1 cellular context compared by ENCODE assay signal in the genomic region with DNA sequence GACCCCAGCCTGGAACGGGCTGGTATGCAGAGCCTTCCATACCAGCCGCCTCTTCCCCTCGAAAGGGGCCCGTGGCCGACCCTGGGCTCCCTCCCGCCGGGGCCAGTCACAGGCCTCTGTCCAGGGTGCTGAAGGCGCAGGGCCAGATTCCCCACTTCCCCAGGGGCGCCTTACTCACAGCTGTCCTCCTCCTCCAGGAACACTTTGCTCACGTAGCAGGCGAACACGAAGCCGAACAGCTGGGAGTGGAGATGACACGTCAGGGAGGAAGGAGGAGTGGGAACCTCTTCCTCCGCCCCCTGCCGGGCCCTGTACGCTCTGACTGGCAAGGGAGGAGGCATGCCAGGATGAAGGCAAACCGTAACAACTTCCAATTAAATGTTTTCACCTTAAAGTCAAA.
TF ChIP-seq lines count a peak whose summit lies in the region.

No MANE protein-coding gene starts in this region.

TF ChIP-seq in WTC11, 78 proteins besides CTCF, POLR2A, EP300 and RAD21 (continued from another document):
- TF ChIP-seq, protein P1, sequence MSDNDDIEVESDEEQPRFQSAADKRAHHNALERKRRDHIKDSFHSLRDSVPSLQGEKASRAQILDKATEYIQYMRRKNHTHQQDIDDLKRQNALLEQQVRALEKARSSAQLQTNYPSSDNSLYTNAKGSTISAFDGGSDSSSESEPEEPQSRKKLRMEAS (CRISPR knock-in tag; IDR thresholded peaks at IDR 0.05): no peak
- TF ChIP-seq, protein P2, sequence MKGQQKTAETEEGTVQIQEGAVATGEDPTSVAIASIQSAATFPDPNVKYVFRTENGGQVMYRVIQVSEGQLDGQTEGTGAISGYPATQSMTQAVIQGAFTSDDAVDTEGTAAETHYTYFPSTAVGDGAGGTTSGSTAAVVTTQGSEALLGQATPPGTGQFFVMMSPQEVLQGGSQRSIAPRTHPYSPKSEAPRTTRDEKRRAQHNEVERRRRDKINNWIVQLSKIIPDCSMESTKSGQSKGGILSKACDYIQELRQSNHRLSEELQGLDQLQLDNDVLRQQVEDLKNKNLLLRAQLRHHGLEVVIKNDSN (CRISPR knock-in tag; IDR thresholded peaks at IDR 0.05): peak; percentile 72
- no peak for TF ChIP-seq MYBL2 (CRISPR knock-in tag; IDR thresholded peaks at IDR 0.05)
- TF ChIP-seq SOX15 (CRISPR knock-in tag; IDR thresholded peaks at IDR 0.05): no peak
- no peak for TF ChIP-seq CBFB (CRISPR knock-in tag; IDR thresholded peaks at IDR 0.05; ENCODE audit: low read depth)
- no peak for TF ChIP-seq NR2C2 (CRISPR knock-in tag; IDR thresholded peaks at IDR 0.05)
- TF ChIP-seq KAT7 (CRISPR knock-in tag; IDR thresholded peaks at IDR 0.05; ENCODE audit: borderline replicate concordance): no peak
- peak; percentile 77; the same call in 1 of the 2 replicates for TF ChIP-seq ETV6 (CRISPR knock-in tag; IDR thresholded peaks at IDR 0.05)
- TF ChIP-seq PRRX2 (CRISPR knock-in tag; IDR thresholded peaks at IDR 0.05): no peak
- TF ChIP-seq ZNF317 (CRISPR knock-in tag; IDR thresholded peaks at IDR 0.05; ENCODE audit: borderline replicate concordance, low read depth): 0 out of 2 replicates have a peak, but pooled peaks have one; percentile 64
- TF ChIP-seq, protein P3, sequence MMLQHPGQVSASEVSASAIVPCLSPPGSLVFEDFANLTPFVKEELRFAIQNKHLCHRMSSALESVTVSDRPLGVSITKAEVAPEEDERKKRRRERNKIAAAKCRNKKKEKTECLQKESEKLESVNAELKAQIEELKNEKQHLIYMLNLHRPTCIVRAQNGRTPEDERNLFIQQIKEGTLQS (CRISPR knock-in tag; conservative IDR thresholded peaks at IDR 0.05): no peak
- TF ChIP-seq ZNF671 (CRISPR knock-in tag; IDR thresholded peaks at IDR 0.05): no peak
- no peak for TF ChIP-seq HMGA2 (CRISPR knock-in tag; IDR thresholded peaks at IDR 0.05)
- no peak for TF ChIP-seq ZNF396 (CRISPR knock-in tag; IDR thresholded peaks at IDR 0.05; ENCODE audit: borderline replicate concordance)
- TF ChIP-seq, protein P4, sequence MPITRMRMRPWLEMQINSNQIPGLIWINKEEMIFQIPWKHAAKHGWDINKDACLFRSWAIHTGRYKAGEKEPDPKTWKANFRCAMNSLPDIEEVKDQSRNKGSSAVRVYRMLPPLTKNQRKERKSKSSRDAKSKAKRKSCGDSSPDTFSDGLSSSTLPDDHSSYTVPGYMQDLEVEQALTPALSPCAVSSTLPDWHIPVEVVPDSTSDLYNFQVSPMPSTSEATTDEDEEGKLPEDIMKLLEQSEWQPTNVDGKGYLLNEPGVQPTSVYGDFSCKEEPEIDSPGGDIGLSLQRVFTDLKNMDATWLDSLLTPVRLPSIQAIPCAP (CRISPR knock-in tag; IDR thresholded peaks at IDR 0.05): peak; percentile 70; the same call in 1 of the 2 replicates
- TF ChIP-seq, protein P5, sequence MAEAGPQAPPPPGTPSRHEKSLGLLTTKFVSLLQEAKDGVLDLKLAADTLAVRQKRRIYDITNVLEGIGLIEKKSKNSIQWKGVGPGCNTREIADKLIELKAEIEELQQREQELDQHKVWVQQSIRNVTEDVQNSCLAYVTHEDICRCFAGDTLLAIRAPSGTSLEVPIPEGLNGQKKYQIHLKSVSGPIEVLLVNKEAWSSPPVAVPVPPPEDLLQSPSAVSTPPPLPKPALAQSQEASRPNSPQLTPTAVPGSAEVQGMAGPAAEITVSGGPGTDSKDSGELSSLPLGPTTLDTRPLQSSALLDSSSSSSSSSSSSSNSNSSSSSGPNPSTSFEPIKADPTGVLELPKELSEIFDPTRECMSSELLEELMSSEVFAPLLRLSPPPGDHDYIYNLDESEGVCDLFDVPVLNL (CRISPR knock-in tag; IDR thresholded peaks at IDR 0.05; ENCODE audit: borderline replicate concordance, low read depth): no peak
- peak; percentile 71 for TF ChIP-seq FOXP1 (CRISPR knock-in tag; IDR thresholded peaks at IDR 0.05; ENCODE audit: borderline replicate concordance)
